In the genomic region with DNA sequence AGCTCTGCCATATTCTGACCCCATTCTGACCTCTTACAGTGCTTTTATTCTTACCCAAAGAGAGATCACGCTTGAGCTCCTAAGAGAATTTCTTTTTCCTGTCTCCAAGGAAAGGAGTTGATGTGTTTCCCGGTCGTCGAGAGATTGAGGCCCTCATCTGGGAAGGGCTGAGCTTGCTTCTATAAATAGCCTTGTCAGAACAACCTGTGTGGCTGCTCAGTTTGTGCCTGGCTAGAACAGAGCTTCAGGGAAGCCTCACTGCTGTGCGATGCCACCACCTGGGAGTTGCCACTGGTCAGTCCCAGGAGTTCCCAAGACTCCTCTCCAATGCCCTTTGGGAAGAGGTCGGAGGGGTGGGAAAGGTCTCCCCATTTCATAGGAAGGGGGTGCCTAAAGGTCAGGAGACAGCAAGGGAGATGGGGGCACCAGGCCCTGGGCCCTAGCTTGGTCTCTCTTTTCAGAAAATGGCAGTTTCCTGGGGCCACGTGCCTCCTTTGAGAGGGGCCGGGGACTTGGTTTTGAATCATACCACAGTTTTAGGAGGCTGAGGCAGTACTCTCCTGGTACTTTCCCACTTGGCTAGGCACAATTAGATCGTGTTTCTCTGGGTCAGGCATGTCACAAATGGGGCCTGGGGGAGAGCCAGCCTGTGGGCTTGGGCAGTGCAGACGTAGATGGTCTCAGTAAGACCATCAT, we compare ENCODE assay signal across 7 cellular contexts. TPM values are rescaled to one million over a fixed set of nuclear protein-coding genes. Genes with fewer than 3 reads are reported as not detected.
A peak's percentile ranks its signal among the peaks of the same experiment; 100 is the strongest.
DNase-seq lines count a peak whose midpoint lies in the region; ATAC-seq and TF ChIP-seq lines count a peak whose summit lies in the region.

No MANE protein-coding gene starts in this region.

- peak overlapping the region; percentile 96 for H3K27ac Mint-ChIP-seq in activated B cell treated with CpG ODN at 0.5 μM for 24 hours
- peak overlapping the region; percentile 99 for H3K27ac Mint-ChIP-seq in stimulated activated effector memory CD8-positive, alpha-beta T cell treated with anti-CD3 and anti-CD28 coated beads, Interleukin-12 subunit alpha, Interleukin-12 subunit beta, amount 100 ng/mL, for 72 hours

- ATAC-seq in activated B cell treated with CpG ODN at 0.5 μM for 24 hours (ENCODE audit: low read depth): no peak
- ATAC-seq in left ventricle myocardium superior: peak; percentile 66
- ATAC-seq in stimulated activated effector memory CD8-positive, alpha-beta T cell treated with anti-CD3 and anti-CD28 coated beads, Interleukin-12 subunit alpha, Interleukin-12 subunit beta, amount 100 ng/mL, for 72 hours: no peak
- ATAC-seq in HG02623 (IDR thresholded peaks at IDR 0.05; ENCODE audit: unreplicated experiment): no peak

- CTCF ChIA-PET in activated B cell treated with CpG ODN at 0.5 μM for 24 hours (lab: Charles Lee): interaction anchor here (1.6 to 11.6 kb wide), 4 partner anchors 15 to 70 kb away, joined by 3 to 132 read pairs (median 18); no protein-coding TSS in a partner anchor

- H3K4me3 ChIP-seq in KMS-11 (IDR thresholded peaks at IDR 0.05; ENCODE audit: insufficient read depth, low read depth, low read length) (peak overlapping the region; percentile 91), brain microvascular endothelial cell (ENCODE audit: low read depth, low read length) (no peak overlapping the region)

- DNase-seq in activated B cell treated with CpG ODN at 0.5 μM for 24 hours (no peak), left ventricle myocardium superior (no peak), brain microvascular endothelial cell (no peak), pons (ENCODE audit: low spot score) (no peak)
- DNase-seq in stimulated activated effector memory CD8-positive, alpha-beta T cell treated with anti-CD3 and anti-CD28 coated beads, Interleukin-12 subunit alpha, Interleukin-12 subunit beta, amount 100 ng/mL, for 72 hours (ENCODE audit: low spot score in 2 of 2): peak in 1 of 2 donors; percentile 65

- peaks cover 76% of the 10 kb centered on the region for H3K79me2 ChIP-seq in KMS-11 (ENCODE audit: insufficient read depth, low read depth)

- peaks cover 68% of the 10 kb centered on the region for H3K36me3 Mint-ChIP-seq in activated B cell treated with CpG ODN at 0.5 μM for 24 hours (ENCODE audit: low read depth)
- H3K36me3 Mint-ChIP-seq in stimulated activated effector memory CD8-positive, alpha-beta T cell treated with anti-CD3 and anti-CD28 coated beads, Interleukin-12 subunit alpha, Interleukin-12 subunit beta, amount 100 ng/mL, for 72 hours: peaks cover 82% of the 10 kb centered on the region

- H3K36me3 ChIP-seq in KMS-11 (ENCODE audit: insufficient read depth): peaks cover 3% of the 10 kb centered on the region; the same call in 1 of the 2 replicates
- H3K36me3 ChIP-seq in brain microvascular endothelial cell (replicated peaks): no peaks in the 10 kb centered on the region

- H3K27ac ChIP-seq in KMS-11 (peak overlapping the region; percentile 81), brain microvascular endothelial cell (no peak overlapping the region)

- POLR2A ChIA-PET in activated B cell treated with CpG ODN at 0.5 μM for 24 hours (lab: Charles Lee): interaction anchor here (0.9 to 12.6 kb wide), 3 partner anchors 15 to 90 kb away, joined by 7 to 343 read pairs (median 9); partner anchors contain the start of gene IKBKE

- intact Hi-C loops in activated B cell treated with CpG ODN at 0.5 μM for 24 hours (cut with micrococcal nuclease): no loop called here
- intact Hi-C loops in left ventricle myocardium superior (cut with micrococcal nuclease): no loop called here

- no peak for TF ChIP-seq CTCF in KMS-11 (conservative IDR thresholded peaks at IDR 0.05; ENCODE audit: low read depth, low read length)
- TF ChIP-seq CTCF in activated B cell treated with CpG ODN at 0.5 μM for 24 hours (IDR thresholded peaks at IDR 0.05): no peak
- no peak for TF ChIP-seq CTCF in brain microvascular endothelial cell (IDR thresholded peaks at IDR 0.05; ENCODE audit: low read depth, low read length, missing control alignments)

- H4K20me1 ChIP-seq in KMS-11 (ENCODE audit: insufficient read depth): no peaks in the 10 kb centered on the region

- peak overlapping the region; percentile 96 for H3K4me3 Mint-ChIP-seq in activated B cell treated with CpG ODN at 0.5 μM for 24 hours
- H3K4me3 Mint-ChIP-seq in stimulated activated effector memory CD8-positive, alpha-beta T cell treated with anti-CD3 and anti-CD28 coated beads, Interleukin-12 subunit alpha, Interleukin-12 subunit beta, amount 100 ng/mL, for 72 hours: peak overlapping the region; percentile 88

- H3K4me2 ChIP-seq in KMS-11: peak overlapping the region; percentile 98

- H3K27me3 Mint-ChIP-seq in activated B cell treated with CpG ODN at 0.5 μM for 24 hours: no peaks in the 10 kb centered on the region

- peaks cover 86% of the 10 kb centered on the region for H3K4me1 Mint-ChIP-seq in activated B cell treated with CpG ODN at 0.5 μM for 24 hours
- peaks cover 73% of the 10 kb centered on the region for H3K4me1 Mint-ChIP-seq in stimulated activated effector memory CD8-positive, alpha-beta T cell treated with anti-CD3 and anti-CD28 coated beads, Interleukin-12 subunit alpha, Interleukin-12 subunit beta, amount 100 ng/mL, for 72 hours

- H3K9ac ChIP-seq in KMS-11: peak overlapping the region; percentile 85

- H3K9me3 Mint-ChIP-seq in activated B cell treated with CpG ODN at 0.5 μM for 24 hours: no peaks in the 10 kb centered on the region
- no peaks in the 10 kb centered on the region for H3K9me3 Mint-ChIP-seq in stimulated activated effector memory CD8-positive, alpha-beta T cell treated with anti-CD3 and anti-CD28 coated beads, Interleukin-12 subunit alpha, Interleukin-12 subunit beta, amount 100 ng/mL, for 72 hours

- H3K27me3 ChIP-seq in KMS-11 (ENCODE audit: insufficient read depth, low read depth) (no peaks in the 10 kb centered on the region), brain microvascular endothelial cell (replicated peaks) (no peaks in the 10 kb centered on the region)

- H3K4me1 ChIP-seq in KMS-11 (ENCODE audit: low read depth, poor library complexity, severe bottlenecking): peaks cover 74% of the 10 kb centered on the region

- no peak overlapping the region for H2AFZ ChIP-seq in KMS-11 (ENCODE audit: low read depth)

- in situ Hi-C loops in brain microvascular endothelial cell (cut with HindIII; ENCODE audit: low pct_ligation_motif_present, low sequenced_read_pairs): no loop called here

RNA-seq across cellular contexts. Expression of gene EIF2D, which starts 52.1 kb away (rescaled TPM):
- total RNA-seq in activated B cell treated with CpG ODN at 0.5 μM for 24 hours (61.2 and 65.4 TPM in 2 replicates), left ventricle myocardium superior (26.4 TPM)

RNA-seq across cellular contexts. Expression of gene RASSF5, which starts 52.8 kb away (rescaled TPM):
- total RNA-seq in activated B cell treated with CpG ODN at 0.5 μM for 24 hours (114 and 116 TPM in 2 replicates), left ventricle myocardium superior (4.2 TPM)

Comparison
In these comparisons a context has a peak if more than half of its experiments do, and no peak if none do; other contexts are left out.
1. RNA of gene RASSF5, which starts 52.8 kb away (total RNA-seq): 114 to 116 TPM in activated B cell treated with CpG ODN at 0.5 μM for 24 hours; 4.2 TPM in left ventricle myocardium superior (single experiment); every median in the first group is over 10 times any median in the second.